ENCODE assay signal across 8 cellular contexts in the genomic region with DNA sequence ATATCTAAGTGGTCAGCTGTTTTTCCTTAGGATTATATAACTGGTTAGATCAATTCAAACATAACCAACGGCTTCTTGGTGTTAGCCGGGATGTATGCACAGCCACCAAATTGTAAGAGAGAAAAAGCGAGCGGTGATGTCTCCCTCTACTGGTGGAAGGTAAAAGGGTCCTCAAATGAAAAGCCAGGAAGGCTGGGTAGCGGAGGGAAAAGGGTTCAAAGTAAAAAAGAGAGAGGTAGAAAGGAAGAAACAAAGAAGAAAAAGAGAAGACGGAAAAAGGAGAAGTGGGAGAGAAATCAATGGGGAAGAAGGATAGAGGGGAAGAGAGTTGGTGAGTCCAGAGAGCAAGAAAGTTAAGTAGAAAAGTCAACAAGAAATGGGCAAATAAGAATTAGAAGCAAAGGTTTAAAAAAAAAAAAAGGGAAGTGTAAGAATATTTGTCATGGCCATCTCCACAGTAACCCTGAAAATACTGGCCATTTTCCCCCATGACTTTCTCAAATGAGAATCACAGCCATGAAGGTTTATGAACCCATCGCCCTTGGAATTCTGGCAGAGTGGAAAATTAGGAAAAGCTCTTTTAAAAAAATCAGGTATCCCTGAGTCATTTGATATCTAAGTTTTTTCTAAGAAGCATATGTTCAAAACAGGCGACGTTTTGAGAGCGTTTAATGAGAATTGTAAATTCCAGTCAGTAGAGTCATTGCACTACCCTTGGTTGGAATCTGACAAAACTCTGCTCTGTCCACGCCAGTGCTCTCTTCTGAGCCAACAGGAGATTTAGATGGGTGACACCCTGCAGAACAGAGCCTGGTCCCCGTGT.
DNase-seq lines count a peak whose midpoint lies in the region; ATAC-seq and TF ChIP-seq lines count a peak whose summit lies in the region.

No MANE protein-coding gene starts in this region.

- no peaks in the 10 kb centered on the region for H3K79me2 ChIP-seq in SK-N-SH (ENCODE audit: insufficient read depth)

- CTCF ChIA-PET in SK-N-SH (lab: Yijun Ruan, JAX): interaction anchor here (0.6 to 7.4 kb wide), 39 partner anchors 10 to 473 kb away, joined by 3 to 66 read pairs (median 3); partner anchors contain the start of gene TMEM242

- POLR2A ChIA-PET in SK-N-SH (lab: Yijun Ruan, JAX): interaction anchor here (0.6 to 1.6 kb wide), 2 partner anchors 344 to 373 kb away, joined by 4 to 10 read pairs; partner anchors contain the start of gene TMEM242

- H3K4me2 ChIP-seq in SK-N-SH (peak overlapping the region; percentile 11; the same call in 1 of the 2 replicates), skeletal muscle satellite cell (ENCODE audit: low read length) (peak overlapping the region; percentile 68)

- DNase-seq in Right ventricle myocardium superior: no peak
- DNase-seq in Right ventricle myocardium inferior (ENCODE audit: missing footprints): no peak
- DNase-seq in LNCaP clone FGC (ENCODE audit: low read depth): no peak
- DNase-seq in SK-N-SH: peak; percentile 77
- DNase-seq in adipocyte (ENCODE audit: low read depth): peak; percentile 88
- no peak for DNase-seq in right atrium auricular region (ENCODE audit: low spot score)

- H3K27me3 ChIP-seq in SK-N-SH (ENCODE audit: insufficient read depth) (no peaks in the 10 kb centered on the region), adipocyte (replicated peaks; ENCODE audit: control insufficient read depth, insufficient read depth, low read length) (no peaks in the 10 kb centered on the region), right atrium auricular region (no peaks in the 10 kb centered on the region), skeletal muscle satellite cell (ENCODE audit: control insufficient read depth, insufficient read depth, low read length) (no peaks in the 10 kb centered on the region)

- H3K27ac ChIP-seq in SK-N-SH (ENCODE audit: low read depth in 2 of 2, low read length in 1 of 2) (no peak overlapping the region), right atrium auricular region (no peak overlapping the region)

- WGBS in SK-N-SH (ENCODE audit: low lambda C conversion rate): 31% methylated on average over 12 of the region's 12 CpGs

- H3F3A ChIP-seq in SK-N-SH (replicated peaks; ENCODE audit: insufficient read depth): no peaks in the 10 kb centered on the region

- peak overlapping the region; percentile 53; the same call in 1 of the 2 replicates for H2AFZ ChIP-seq in SK-N-SH (ENCODE audit: low read depth)

- H3K9me3 ChIP-seq in SK-N-SH (no peaks in the 10 kb centered on the region), adipocyte (ENCODE audit: control insufficient read depth, low read length) (no peaks in the 10 kb centered on the region), right atrium auricular region (no peaks in the 10 kb centered on the region), skeletal muscle satellite cell (replicated peaks; ENCODE audit: low read length) (no peaks in the 10 kb centered on the region)

- TF ChIP-seq EP300 in SK-N-SH (IDR thresholded peaks at IDR 0.05; ENCODE audit: borderline replicate concordance in 1 of 2, low read depth in 1 of 2, low read length in 1 of 2): no peak

- no peaks in the 10 kb centered on the region for H3K9me2 ChIP-seq in SK-N-SH

- peak; percentile 57 for TF ChIP-seq CTCF in LNCaP clone FGC (IDR thresholded peaks at IDR 0.05; ENCODE audit: control insufficient read depth, extremely low read depth, insufficient read depth)
- peak; percentile 87 for TF ChIP-seq CTCF in SK-N-SH (IDR thresholded peaks at IDR 0.05)
- TF ChIP-seq CTCF in right atrium auricular region (IDR thresholded peaks at IDR 0.05): peak; percentile 61 to 86

- H3K4me3 ChIP-seq in LNCaP clone FGC (ENCODE audit: low read depth, low read length): no peak overlapping the region
- peak overlapping the region in 1 of 2 experiments; percentile 37; a peak in 1 of 4 replicates for H3K4me3 ChIP-seq in SK-N-SH (ENCODE audit: low read depth in 2 of 2, low read length in 1 of 2)
- no peak overlapping the region for H3K4me3 ChIP-seq in adipocyte (ENCODE audit: low read length)
- no peak overlapping the region for H3K4me3 ChIP-seq in right atrium auricular region
- H3K4me3 ChIP-seq in skeletal muscle satellite cell (ENCODE audit: low read length): peak overlapping the region; percentile 39

- intact Hi-C loops in Right ventricle myocardium superior (cut with DNase I): loop anchor here (5.0 to 10.0 kb wide), 2 partner anchors 283 to 350 kb away; partner anchors contain the start of gene ZDHHC14
- intact Hi-C loops in Right ventricle myocardium inferior (cut with DNase I): loop anchor here (1.0 to 5.0 kb wide), 3 partner anchors 95 to 353 kb away; partner anchors contain the start of gene ZDHHC14

- H3K36me3 ChIP-seq in SK-N-SH (replicated peaks in 1 of 2; ENCODE audit: control insufficient read depth in 1 of 2, insufficient read depth in 2 of 2, low read length in 1 of 2) (no peaks in the 10 kb centered on the region), adipocyte (ENCODE audit: control insufficient read depth, insufficient read depth, low read length, severe bottlenecking) (no peaks in the 10 kb centered on the region), right atrium auricular region (no peaks in the 10 kb centered on the region), skeletal muscle satellite cell (ENCODE audit: insufficient read depth, low read length) (no peaks in the 10 kb centered on the region)

- peak; percentile 55 for ATAC-seq in Right ventricle myocardium superior (ENCODE audit: poor library complexity)
- ATAC-seq in Right ventricle myocardium inferior: no peak
- ATAC-seq in HG02678 (IDR thresholded peaks at IDR 0.05; ENCODE audit: unreplicated experiment): no peak

- H3K9ac ChIP-seq in SK-N-SH (0 out of 2 replicates have a peak overlapping the region, but pooled peaks have one; percentile 11), adipocyte (ENCODE audit: low read length) (peak overlapping the region; percentile 26), skeletal muscle satellite cell (ENCODE audit: low read depth, low read length) (peak overlapping the region; percentile 76)

- no peaks in the 10 kb centered on the region for H4K20me1 ChIP-seq in SK-N-SH (ENCODE audit: insufficient read depth)

- peaks cover 5 to 9% of the 10 kb centered on the region in 2 experiments; a peak in 3 of 4 replicates for H3K4me1 ChIP-seq in SK-N-SH (ENCODE audit: control insufficient read depth in 1 of 2, insufficient read depth in 2 of 2, low read depth in 1 of 2, low read length in 1 of 2)
- peaks cover 25% of the 10 kb centered on the region for H3K4me1 ChIP-seq in adipocyte (ENCODE audit: control insufficient read depth, insufficient read depth, low read length)
- peaks cover 0 to 17% of the 10 kb centered on the region in 2 donors for H3K4me1 ChIP-seq in right atrium auricular region
- peaks cover 38% of the 10 kb centered on the region for H3K4me1 ChIP-seq in skeletal muscle satellite cell (ENCODE audit: control insufficient read depth, insufficient read depth, low read length)

- TF ChIP-seq RAD21 in SK-N-SH (IDR thresholded peaks at IDR 0.05; ENCODE audit: low read length): peak; percentile 88

TF ChIP-seq in SK-N-SH, 30 proteins besides CTCF, POLR2A, EP300 and RAD21:
- TF ChIP-seq SMC3 (IDR thresholded peaks at IDR 0.05; ENCODE audit: low read depth, low read length): peak; percentile 69
- no peak for TF ChIP-seq POLR2AphosphoS5 (IDR thresholded peaks at IDR 0.05; ENCODE audit: low read depth, low read length)
- no peak for TF ChIP-seq JUND (IDR thresholded peaks at IDR 0.05)
- no peak for TF ChIP-seq FOXJ3 (CRISPR knock-in tag; IDR thresholded peaks at IDR 0.05)
- TF ChIP-seq GABPA (IDR thresholded peaks at IDR 0.05; ENCODE audit: low read depth): no peak

Comparison
In these comparisons a context has a peak if more than half of its experiments do, and no peak if none do; other contexts are left out.
1. DNase-seq: peak in SK-N-SH (single experiment) and adipocyte (single experiment); none in Right ventricle myocardium superior (single experiment), Right ventricle myocardium inferior (single experiment), LNCaP clone FGC (single experiment) and right atrium auricular region (single experiment).
2. H3K9ac ChIP-seq: peak in every context shown above with its lines; median percentile 76 in skeletal muscle satellite cell; 26 in adipocyte; 11 in SK-N-SH.
3. Peak in every context shown above with its lines, with median percentiles within 50 percentile points of each other: CTCF ChIP-seq.